Comparison of ENCODE assay signal across 29 cellular contexts in the genomic region with DNA sequence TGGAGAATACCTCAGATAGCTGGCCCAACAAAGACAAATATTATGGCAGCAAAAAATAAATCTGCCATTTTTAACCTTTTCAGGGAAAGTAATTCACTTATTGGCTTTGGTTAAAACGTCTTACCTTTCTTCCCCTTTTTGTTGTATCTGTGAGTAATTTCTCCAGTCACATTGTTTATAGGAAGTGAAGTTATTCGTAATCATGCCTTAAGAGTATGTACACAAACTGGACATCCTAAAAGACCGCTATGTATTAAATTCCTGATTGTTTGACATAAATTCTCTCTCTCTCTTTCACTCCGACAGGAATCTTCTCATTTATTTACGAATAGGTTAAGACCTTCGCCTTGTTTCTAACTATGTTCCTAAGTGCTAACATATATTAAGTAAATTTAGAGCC.
A peak's percentile ranks its signal among the peaks of the same experiment; 100 is the strongest.
DNase-seq lines count a peak whose midpoint lies in the region; ATAC-seq and TF ChIP-seq lines count a peak whose summit lies in the region.
"Had no signal": no experiment of that assay in that cellular context is flagged by ENCODE, and none has a peak within 500 bp of the region (broad histone marks: within the 10 kb centered on the region; RNA-seq: fewer than 3 reads in every experiment).

No MANE protein-coding gene starts in this region.

- no peak for TF ChIP-seq POLR2A in IMR-90 (IDR thresholded peaks at IDR 0.05; ENCODE audit: low read depth, low read length)

- H3K9me3 ChIP-seq in IMR-90 (ENCODE audit: control insufficient read depth, insufficient read depth, low read length) (no peaks in the 10 kb centered on the region), PC-3 (ENCODE audit: low read length) (no peaks in the 10 kb centered on the region)
- H3K9me3 ChIP-seq: A549; BE2C; BLaER1; BLaER1 treated with 17β-estradiol and CSF1 and Interleukin-3, amounts not matched to agents 10 nM and 100 nM; Caco-2 had no signal

- no peak overlapping the region for H2AK5ac ChIP-seq in IMR-90 (ENCODE audit: low read depth, low read length)

- no peak overlapping the region for H3K14ac ChIP-seq in IMR-90 (replicated peaks; ENCODE audit: low read depth, low read length)

- no peaks in the 10 kb centered on the region for H3K79me2 ChIP-seq in PC-3 (ENCODE audit: low read length)

- no peak for TF ChIP-seq RAD21 in IMR-90 (IDR thresholded peaks at IDR 0.05; ENCODE audit: low read length)

- H2BK15ac ChIP-seq in IMR-90 (ENCODE audit: low read depth, low read length) = no peak overlapping the region

- H3K9ac ChIP-seq in IMR-90 (ENCODE audit: low read depth, low read length) (no peak overlapping the region), PC-3 (ENCODE audit: low read length) (no peak overlapping the region)
- H3K9ac ChIP-seq: BLaER1; BLaER1 treated with 17β-estradiol and CSF1 and Interleukin-3, amounts not matched to agents 10 nM and 100 nM had no signal

- H2AK9ac ChIP-seq in IMR-90 (replicated peaks; ENCODE audit: low read depth, low read length, poor library complexity) = no peak overlapping the region

- peak overlapping the region; percentile 37; the same call in 1 of the 2 replicates for H3K27ac ChIP-seq in IMR-90 (ENCODE audit: insufficient read depth, low read length)
- H3K27ac ChIP-seq in PC-3 (ENCODE audit: low read length) = no peak overlapping the region
- H3K27ac ChIP-seq: 22Rv1; A549; BLaER1; BLaER1 treated with 17β-estradiol and CSF1 and Interleukin-3, amounts not matched to agents 10 nM and 100 nM; C4-2B had no signal

- H4K20me1 ChIP-seq in IMR-90 (ENCODE audit: insufficient read depth, low read length) (no peaks in the 10 kb centered on the region), PC-3 (ENCODE audit: low read length) (no peaks in the 10 kb centered on the region)
- H4K20me1 ChIP-seq: BLaER1; BLaER1 treated with 17β-estradiol and CSF1 and Interleukin-3, amounts not matched to agents 10 nM and 100 nM had no signal

- BruUV-seq in IMR-90 (replicated peaks; lab: Mats Ljungman, UMichigan) = no TSS peak
- BruUV-seq in PC-3 (replicated peaks; lab: Mats Ljungman, UMichigan) = no TSS peak

- no peak overlapping the region for H3K23ac ChIP-seq in IMR-90 (ENCODE audit: low read depth, low read length)

- no peaks in the 10 kb centered on the region for H3K9me2 ChIP-seq in PC-3 (replicated peaks; ENCODE audit: low read length)

- DNase-seq in IMR-90 = peak; percentile 24
- peak; percentile 45 for DNase-seq in PC-3
- DNase-seq: 8988T; ACHN; AML-193; BE2C; C1 segment of cervical spinal cord; Caco-2; Calu3; CD4-positive, alpha-beta memory T cell; CD4-positive, alpha-beta T cell; CD4-positive, CD25-positive, alpha-beta regulatory T cell; CD8-positive, alpha-beta memory T cell; CD8-positive, alpha-beta T cell; COR-L47; DMS 273 treated with DMSO at 0.1 percent for 48 hours; DMS153; DMS53; DMS79; DMS79 treated with DMSO at 0.1 percent for 48 hours; DND-41; EL had no signal

- H3K79me1 ChIP-seq in IMR-90 (ENCODE audit: low read depth in 1 of 2, low read length in 2 of 2) = no peaks in the 10 kb centered on the region

- no peak overlapping the region for H2BK20ac ChIP-seq in IMR-90 (ENCODE audit: low read depth, low read length)

- peak overlapping the region; percentile 46; the same call in 1 of the 2 replicates for H3K4me2 ChIP-seq in IMR-90 (ENCODE audit: low read depth, low read length)
- H3K4me2 ChIP-seq in PC-3 (ENCODE audit: low read length) = 0 out of 2 replicates have a peak overlapping the region, but pooled peaks have one; percentile 16
- H3K4me2 ChIP-seq: A549; BLaER1; BLaER1 treated with 17β-estradiol and CSF1 and Interleukin-3, amounts not matched to agents 10 nM and 100 nM had no signal

- H3K4me3 ChIP-seq in IMR-90 (ENCODE audit: insufficient read depth, low read depth, low read length) (no peak overlapping the region), PC-3 (ENCODE audit: low read length) (no peak overlapping the region)
- H3K4me3 ChIP-seq: A549; BLaER1; BLaER1 treated with 17β-estradiol and CSF1 and Interleukin-3, amounts not matched to agents 10 nM and 100 nM had no signal

- ATAC-seq in IMR-90 (ENCODE audit: low read depth) = peak; percentile 57
- ATAC-seq in PC-3 = peak; percentile 80
- no peak for ATAC-seq in HG02588 (IDR thresholded peaks at IDR 0.05; ENCODE audit: unreplicated experiment)
- ATAC-seq in HG03097 (IDR thresholded peaks at IDR 0.05; ENCODE audit: low FRiP score, unreplicated experiment) = no peak
- ATAC-seq: A549; CD8-positive, alpha-beta T cell had no signal

- H3K27me3 ChIP-seq in IMR-90 (ENCODE audit: control insufficient read depth, insufficient read depth, low read length) (peaks cover 7% of the 10 kb centered on the region), PC-3 (ENCODE audit: low read length) (no peaks in the 10 kb centered on the region)
- H3K27me3 ChIP-seq: BE2C; BLaER1; BLaER1 treated with 17β-estradiol and CSF1 and Interleukin-3, amounts not matched to agents 10 nM and 100 nM had no signal

- H3K36me3 ChIP-seq in IMR-90 (ENCODE audit: control insufficient read depth, insufficient read depth, low read length) = no peaks in the 10 kb centered on the region
- no peaks in the 10 kb centered on the region for H3K36me3 ChIP-seq in PC-3 (ENCODE audit: low read depth, low read length)
- H3K36me3 ChIP-seq: BE2C; BLaER1; BLaER1 treated with 17β-estradiol and CSF1 and Interleukin-3, amounts not matched to agents 10 nM and 100 nM had no signal

- POLR2A ChIA-PET in IMR-90 (lab: Charles Lee; ENCODE audit: unreplicated experiment) = interaction anchor here (0.6 kb wide), 1 partner anchor 23 kb away, joined by 6 read pairs; no protein-coding TSS in a partner anchor
- POLR2A ChIA-PET in PC-3 (lab: Charles Lee; ENCODE audit: unreplicated experiment) = no interaction called here

- intact Hi-C loops in IMR-90 (cut with micrococcal nuclease) (no loop called here), PC-3 (cut with micrococcal nuclease) (no loop called here)

- H3K56ac ChIP-seq in IMR-90 (ENCODE audit: extremely low read depth, insufficient read depth, low read length) = no peak overlapping the region

- no peak overlapping the region for H2BK120ac ChIP-seq in IMR-90 (ENCODE audit: low read depth, low read length)

- in situ Hi-C loops in IMR-90 (cut with MboI; ENCODE audit: low sequenced_read_pairs) = no loop called here

- no peaks in the 10 kb centered on the region for H3F3A ChIP-seq in PC-3 (ENCODE audit: low read length, unreplicated experiment)

- H4K5ac ChIP-seq in IMR-90 (ENCODE audit: low read depth, low read length) = peak overlapping the region; percentile 41; the same call in 1 of the 2 replicates

- H2AFZ ChIP-seq in IMR-90 (replicated peaks; ENCODE audit: low read length, poor library complexity) (no peak overlapping the region), PC-3 (ENCODE audit: low read length) (no peak overlapping the region)

- no CpG with 5 or more reads among the region's 6 CpGs for WGBS in IMR-90 (ENCODE audit: extremely low coverage in 2 of 2, insufficient read length in 1 of 2), 2 experiments

- dilution Hi-C loops in IMR-90 (cut with HindIII; ENCODE audit: low sequenced_read_pairs, unreplicated experiment) = no loop called here

- no peak overlapping the region for H2BK5ac ChIP-seq in IMR-90 (ENCODE audit: low read depth, low read length, poor library complexity, severe bottlenecking)

- H3K4me1 ChIP-seq in IMR-90 (ENCODE audit: control insufficient read depth, insufficient read depth, low read length) (peaks cover 3% of the 10 kb centered on the region), PC-3 (ENCODE audit: insufficient read depth, low read length) (peaks cover 14% of the 10 kb centered on the region)
- H3K4me1 ChIP-seq: A549; BE2C; BLaER1; BLaER1 treated with 17β-estradiol and CSF1 and Interleukin-3, amounts not matched to agents 10 nM and 100 nM; Caco-2 had no signal

- no peak overlapping the region for H4K8ac ChIP-seq in IMR-90 (ENCODE audit: low read depth in 2 of 2, low read length in 2 of 2)

- CTCF ChIA-PET in IMR-90 (lab: Yijun Ruan, JAX) = no interaction called here
- CTCF ChIA-PET in PC-3 (lab: Charles Lee) = no interaction called here

- TF ChIP-seq CTCF in IMR-90 (conservative IDR thresholded peaks at IDR 0.05; ENCODE audit: low read depth, low read length) = no peak
- TF ChIP-seq CTCF in PC-3 (conservative IDR thresholded peaks at IDR 0.05; ENCODE audit: low read depth, low read length) = no peak

- no peak overlapping the region for H3K18ac ChIP-seq in IMR-90 (ENCODE audit: low read depth, low read length)

- H3K9me1 ChIP-seq in IMR-90 (ENCODE audit: insufficient read depth, low read length) = no peaks in the 10 kb centered on the region

- H4K91ac ChIP-seq in IMR-90 (ENCODE audit: insufficient read depth, low read depth, low read length) = no peak overlapping the region

- H3K4ac ChIP-seq in IMR-90 (ENCODE audit: low read depth, low read length) = no peak overlapping the region

TF ChIP-seq in IMR-90, 13 proteins besides CTCF, POLR2A, EP300 and RAD21:
- TF ChIP-seq MAFK (IDR thresholded peaks at IDR 0.05; ENCODE audit: low read depth, low read length) (no peak), MXI1 (IDR thresholded peaks at IDR 0.05; ENCODE audit: borderline replicate concordance, low read depth, low read length) (no peak), CHD1 (IDR thresholded peaks at IDR 0.05; ENCODE audit: low read depth, low read length) (no peak), SMC3 (IDR thresholded peaks at IDR 0.05; ENCODE audit: low read depth, low read length) (no peak), NFE2L2 (IDR thresholded peaks at IDR 0.05; ENCODE audit: low read depth, low read length) (no peak), MAZ (IDR thresholded peaks at IDR 0.05; ENCODE audit: borderline replicate concordance, low read depth, low read length) (no peak), BHLHE40 (IDR thresholded peaks at IDR 0.05; ENCODE audit: low read depth, low read length) (no peak), FOS (IDR thresholded peaks at IDR 0.05; ENCODE audit: low read depth, low read length) (no peak)
- TF ChIP-seq, protein P1, sequence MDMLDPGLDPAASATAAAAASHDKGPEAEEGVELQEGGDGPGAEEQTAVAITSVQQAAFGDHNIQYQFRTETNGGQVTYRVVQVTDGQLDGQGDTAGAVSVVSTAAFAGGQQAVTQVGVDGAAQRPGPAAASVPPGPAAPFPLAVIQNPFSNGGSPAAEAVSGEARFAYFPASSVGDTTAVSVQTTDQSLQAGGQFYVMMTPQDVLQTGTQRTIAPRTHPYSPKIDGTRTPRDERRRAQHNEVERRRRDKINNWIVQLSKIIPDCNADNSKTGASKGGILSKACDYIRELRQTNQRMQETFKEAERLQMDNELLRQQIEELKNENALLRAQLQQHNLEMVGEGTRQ (IDR thresholded peaks at IDR 0.05; ENCODE audit: low read depth, low read length) = no peak

Comparison
In these comparisons a context has a peak if more than half of its experiments do, and no peak if none do; other contexts are left out.
1. ATAC-seq: peak in IMR-90 (single experiment) and PC-3 (single experiment); none in HG02588 (single experiment) and HG03097 (single experiment).